In the genomic region with DNA sequence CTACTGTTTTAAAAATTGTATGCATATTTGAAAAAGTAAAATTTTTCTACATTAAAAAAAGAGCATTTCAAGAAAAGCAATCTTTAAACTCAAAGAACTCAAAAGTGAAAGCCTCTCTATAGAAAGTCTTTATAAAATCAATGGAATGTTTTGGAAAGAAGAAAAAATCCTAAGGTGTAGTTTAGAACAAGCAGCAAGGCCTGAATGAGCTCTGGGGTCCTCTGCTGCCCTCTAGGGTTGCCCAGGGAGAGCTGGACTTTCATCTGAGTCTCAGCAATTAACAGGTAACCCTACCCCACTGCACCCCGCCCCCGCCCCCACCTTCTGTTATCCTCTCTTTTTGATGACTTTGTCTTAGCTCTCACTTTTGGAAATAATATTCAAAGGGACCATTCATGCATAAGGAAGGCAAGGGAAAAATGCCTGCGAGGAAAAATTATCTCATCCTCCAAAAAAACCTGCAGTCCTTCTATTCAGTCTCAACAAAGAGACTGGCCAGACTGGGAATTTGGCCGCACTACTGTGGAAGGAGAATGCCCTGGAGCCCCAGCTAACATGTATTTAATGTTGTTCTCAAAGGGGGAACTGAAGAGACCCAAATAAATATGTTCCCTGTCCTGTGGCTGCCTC, we compare ENCODE assay signal across 1 cellular context.
TF ChIP-seq lines count a peak whose summit lies in the region.

No MANE protein-coding gene starts in this region.

TF ChIP-seq in WTC11, 78 proteins besides CTCF, POLR2A, EP300 and RAD21 (continued from another document):
- TF ChIP-seq, protein P1, sequence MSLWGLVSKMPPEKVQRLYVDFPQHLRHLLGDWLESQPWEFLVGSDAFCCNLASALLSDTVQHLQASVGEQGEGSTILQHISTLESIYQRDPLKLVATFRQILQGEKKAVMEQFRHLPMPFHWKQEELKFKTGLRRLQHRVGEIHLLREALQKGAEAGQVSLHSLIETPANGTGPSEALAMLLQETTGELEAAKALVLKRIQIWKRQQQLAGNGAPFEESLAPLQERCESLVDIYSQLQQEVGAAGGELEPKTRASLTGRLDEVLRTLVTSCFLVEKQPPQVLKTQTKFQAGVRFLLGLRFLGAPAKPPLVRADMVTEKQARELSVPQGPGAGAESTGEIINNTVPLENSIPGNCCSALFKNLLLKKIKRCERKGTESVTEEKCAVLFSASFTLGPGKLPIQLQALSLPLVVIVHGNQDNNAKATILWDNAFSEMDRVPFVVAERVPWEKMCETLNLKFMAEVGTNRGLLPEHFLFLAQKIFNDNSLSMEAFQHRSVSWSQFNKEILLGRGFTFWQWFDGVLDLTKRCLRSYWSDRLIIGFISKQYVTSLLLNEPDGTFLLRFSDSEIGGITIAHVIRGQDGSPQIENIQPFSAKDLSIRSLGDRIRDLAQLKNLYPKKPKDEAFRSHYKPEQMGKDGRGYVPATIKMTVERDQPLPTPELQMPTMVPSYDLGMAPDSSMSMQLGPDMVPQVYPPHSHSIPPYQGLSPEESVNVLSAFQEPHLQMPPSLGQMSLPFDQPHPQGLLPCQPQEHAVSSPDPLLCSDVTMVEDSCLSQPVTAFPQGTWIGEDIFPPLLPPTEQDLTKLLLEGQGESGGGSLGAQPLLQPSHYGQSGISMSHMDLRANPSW (CRISPR knock-in tag; conservative IDR thresholded peaks at IDR 0.05; ENCODE audit: low read depth), result no peak
- no peak for TF ChIP-seq MYBL2 (CRISPR knock-in tag; IDR thresholded peaks at IDR 0.05)
- TF ChIP-seq, protein P2, sequence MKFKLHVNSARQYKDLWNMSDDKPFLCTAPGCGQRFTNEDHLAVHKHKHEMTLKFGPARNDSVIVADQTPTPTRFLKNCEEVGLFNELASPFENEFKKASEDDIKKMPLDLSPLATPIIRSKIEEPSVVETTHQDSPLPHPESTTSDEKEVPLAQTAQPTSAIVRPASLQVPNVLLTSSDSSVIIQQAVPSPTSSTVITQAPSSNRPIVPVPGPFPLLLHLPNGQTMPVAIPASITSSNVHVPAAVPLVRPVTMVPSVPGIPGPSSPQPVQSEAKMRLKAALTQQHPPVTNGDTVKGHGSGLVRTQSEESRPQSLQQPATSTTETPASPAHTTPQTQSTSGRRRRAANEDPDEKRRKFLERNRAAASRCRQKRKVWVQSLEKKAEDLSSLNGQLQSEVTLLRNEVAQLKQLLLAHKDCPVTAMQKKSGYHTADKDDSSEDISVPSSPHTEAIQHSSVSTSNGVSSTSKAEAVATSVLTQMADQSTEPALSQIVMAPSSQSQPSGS (CRISPR knock-in tag; IDR thresholded peaks at IDR 0.05; ENCODE audit: borderline replicate concordance, low read depth), result no peak
- TF ChIP-seq TP53 (CRISPR knock-in tag; IDR thresholded peaks at IDR 0.05), result no peak
